Comparison of ENCODE assay signal across 24 cellular contexts in the genomic region with DNA sequence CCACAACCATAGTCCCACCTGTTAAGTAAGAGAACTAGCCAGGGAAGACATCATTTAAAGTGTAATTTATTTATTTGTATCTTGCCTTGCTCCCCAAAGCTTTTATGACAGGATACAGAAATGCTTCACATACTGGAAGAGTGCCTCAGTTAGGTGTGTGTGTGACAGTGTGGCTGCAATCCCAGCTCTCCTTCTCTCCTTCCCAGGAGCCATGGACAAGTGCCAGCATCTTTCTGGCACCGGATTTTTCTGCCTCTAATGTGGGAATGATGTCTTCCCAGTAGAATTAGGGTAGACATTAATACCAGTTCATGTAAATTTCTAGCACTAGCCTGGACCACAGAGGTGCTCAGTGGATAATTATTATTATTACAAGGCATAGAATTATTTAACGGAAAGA. TPM values are rescaled to one million over a fixed set of nuclear protein-coding genes. Genes with fewer than 3 reads are reported as not detected.
A peak's percentile ranks its signal among the peaks of the same experiment; 100 is the strongest.
DNase-seq lines count a peak whose midpoint lies in the region; ATAC-seq and TF ChIP-seq lines count a peak whose summit lies in the region.
"Had no signal": no experiment of that assay in that cellular context is flagged by ENCODE, and none has a peak within 500 bp of the region (broad histone marks: within the 10 kb centered on the region; RNA-seq: fewer than 3 reads in every experiment).

No MANE protein-coding gene starts in this region.

- no peak for TF ChIP-seq POLR2A in upper lobe of left lung (IDR thresholded peaks at IDR 0.05)

- TF ChIP-seq EP300 in upper lobe of left lung (IDR thresholded peaks at IDR 0.05), result no peak

- no peaks in the 10 kb centered on the region for H3K36me3 ChIP-seq in upper lobe of left lung

- no peak overlapping the region for H3K27ac ChIP-seq in upper lobe of left lung
- H3K27ac ChIP-seq: A549, C4-2B, hepatocyte, parathyroid adenoma had no signal

- ATAC-seq in upper lobe of left lung (ENCODE audit: low FRiP score in 2 of 2), result no peak
- ATAC-seq: A549; K562; naive thymus-derived CD8-positive, alpha-beta T cell; stimulated activated naive CD8-positive, alpha-beta T cell treated with anti-CD3 and anti-CD28 coated beads, Interleukin-15, Interleukin-2, amounts not matched to agents 100 U/mL and 50 U/mL, for 24 hours had no signal

- H3K27me3 ChIP-seq in upper lobe of left lung, result no peaks in the 10 kb centered on the region
- H3K27me3 ChIP-seq: hepatocyte had no signal

- H3K4me1 ChIP-seq in upper lobe of left lung, result no peaks in the 10 kb centered on the region
- H3K4me1 ChIP-seq: A549, parathyroid adenoma had no signal

- no peak for TF ChIP-seq CTCF in LNCaP clone FGC (IDR thresholded peaks at IDR 0.05; ENCODE audit: control insufficient read depth, extremely low read depth, insufficient read depth)
- TF ChIP-seq CTCF in upper lobe of left lung (IDR thresholded peaks at IDR 0.05), result no peak

- peak; percentile 13 for DNase-seq in NCI-H1694 (lab: John Stamatoyannopoulos, UW)
- DNase-seq in NCI-H1694 treated with DMSO at 0.1 percent for 48 hours (lab: John Stamatoyannopoulos, UW), result no peak
- DNase-seq in LNCaP clone FGC (ENCODE audit: low read depth), result peak; percentile 13
- peak; percentile 25 to 32 for DNase-seq in cerebellar nuclear complex (lab: John Stamatoyannopoulos, UW)
- DNase-seq in pons (ENCODE audit: low spot score), result peak; percentile 9
- DNase-seq in DMS153 (lab: John Stamatoyannopoulos, UW), result no peak
- DNase-seq in upper lobe of left lung, result no peak
- DNase-seq in hepatic stellate cell (ENCODE audit: low spot score), result no peak
- DNase-seq: activated B cell treated with CpG ODN at 0.5 μM for 24 hours; activated CD4-positive, alpha-beta memory T cell treated with anti-CD3 and anti-CD28 coated beads, Interleukin-2, amount 10 ng/mL, durations not matched to agents 7 days and 5 days; activated naive CD4-positive, alpha-beta T cell treated with anti-CD3 and anti-CD28 coated beads for 36 hours; activated T-cell treated with anti-CD3 and anti-CD28 coated beads, Interleukin-2, amount 50 U/mL, for 1 hour; effector memory CD4-positive, alpha-beta T cell; islet precursor cell; naive thymus-derived CD8-positive, alpha-beta T cell; NCI-H82; stimulated activated naive CD8-positive, alpha-beta T cell treated with anti-CD3 and anti-CD28 coated beads, Interleukin-15, Interleukin-2, amounts not matched to agents 100 U/mL and 50 U/mL, for 24 hours; trophoblast cell had no signal

- H3K4me3 ChIP-seq in LNCaP clone FGC (ENCODE audit: low read depth, low read length) (no peak overlapping the region), upper lobe of left lung (no peak overlapping the region)
- H3K4me3 ChIP-seq: A549, hepatocyte, K562, lung had no signal

- WGBS in upper lobe of left lung, 2 donors, result 54 to 72% methylated on average over 2 of the region's 2 CpGs

- H3K9me3 ChIP-seq in upper lobe of left lung, result peaks cover 0 to 5% (median 0%) of the 10 kb centered on the region in 4 donors
- H3K9me3 ChIP-seq: A549 had no signal

RNA-seq across cellular contexts. Expression of a gene that starts 30.3 kb away (rescaled TPM):
- total RNA-seq in upper lobe of left lung, result 10 to 100 TPM in 5 of 6 donors, 1 to 10 TPM in 1; 7.1 to 43.0 (median 13.4) TPM

RNA-seq across cellular contexts. Expression of a gene that starts 56.4 kb away (rescaled TPM):
- 100 to 1,000 TPM in 1 of 6 donors, 10 to 100 TPM in 4, 1 to 10 TPM in 1; 2.6 to 148 (median 32.8) TPM for total RNA-seq in upper lobe of left lung

Comparison
In these comparisons a context has a peak if more than half of its experiments do, and no peak if none do; other contexts are left out.
1. DNase-seq: peak in NCI-H1694 (single experiment), LNCaP clone FGC (single experiment), cerebellar nuclear complex (2 of 2) and pons (single experiment); none in NCI-H1694 treated with DMSO at 0.1 percent for 48 hours (single experiment), DMS153 (single experiment), upper lobe of left lung (0 of 2) and hepatic stellate cell (single experiment).